In the genomic region with DNA sequence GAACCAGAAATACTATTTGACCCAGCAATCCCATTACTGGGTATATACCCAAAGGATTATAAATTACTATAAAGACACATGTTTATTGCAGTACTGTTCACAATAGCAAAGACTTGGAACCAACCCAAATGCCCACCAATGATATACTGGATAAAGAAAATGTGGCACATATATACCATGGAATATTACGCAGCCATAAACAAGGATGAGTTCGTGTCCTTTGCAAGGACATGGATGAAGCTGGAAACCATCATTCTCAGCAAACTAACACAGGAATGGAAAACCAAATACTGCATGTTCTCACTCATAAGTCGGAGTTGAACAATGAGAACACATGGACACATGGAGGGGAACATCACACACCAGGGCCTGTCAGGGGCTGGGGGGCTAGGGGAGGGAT, we compare ENCODE assay signal across 16 cellular contexts. TPM values are rescaled to one million over a fixed set of nuclear protein-coding genes. Genes with fewer than 3 reads are reported as not detected.
"Had no signal": no experiment of that assay in that cellular context is flagged by ENCODE, and none has a peak within 500 bp of the region (broad histone marks: within the 10 kb centered on the region; RNA-seq: fewer than 3 reads in every experiment).

No MANE protein-coding gene starts in this region.

RNA-seq across cellular contexts. Expression of gene DNASE2B, which starts 50.4 kb away (rescaled TPM):
- total RNA-seq: hepatocyte; kidney; kidney epithelial cell; left cardiac atrium; left lobe of liver; left ventricle myocardium inferior; left ventricle myocardium superior; liver; lung microvascular endothelial cell; mammary epithelial cell; mesothelial cell of epicardium; mononuclear cell; myocyte; naive thymus-derived CD4-positive, alpha-beta T cell had no signal
- polyA plus RNA-seq: hepatocyte; immature natural killer cell; keratinocyte; liver; mammary epithelial cell; naive thymus-derived CD4-positive, alpha-beta T cell had no signal

RNA-seq across cellular contexts. Expression of gene SPATA1, which starts 57.5 kb away (rescaled TPM):
- total RNA-seq: kidney epithelial cell had no signal
- polyA plus RNA-seq: mammary epithelial cell; naive thymus-derived CD4-positive, alpha-beta T cell had no signal
